ENCODE assay signal across 9 cellular contexts in the genomic region with DNA sequence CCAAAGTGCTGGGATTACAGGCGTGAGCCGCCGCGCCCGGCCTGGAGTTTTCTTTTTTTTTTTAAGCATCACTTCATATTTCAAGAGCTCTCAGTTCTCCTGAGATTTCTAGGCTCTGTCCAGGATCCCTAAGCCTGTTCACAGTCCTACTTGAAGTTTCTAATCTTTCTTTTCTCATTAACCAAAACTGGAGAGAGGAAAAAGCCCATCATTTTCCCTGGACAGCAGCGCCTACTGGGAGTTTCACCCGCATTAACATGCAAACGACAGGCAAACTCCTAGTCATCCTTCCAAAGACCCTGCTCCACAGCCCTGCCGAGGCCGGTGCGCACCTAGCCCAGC. TPM values are rescaled to one million over a fixed set of nuclear protein-coding genes. Genes with fewer than 3 reads are reported as not detected.
DNase-seq lines count a peak whose midpoint lies in the region; ATAC-seq and TF ChIP-seq lines count a peak whose summit lies in the region.
"Not testable (repeated sequence)": the region's sequence is repeated elsewhere in the genome, so short reads cannot be mapped to it uniquely, and the experiment has no call there.
"Had no signal": no experiment of that assay in that cellular context is flagged by ENCODE, and none has a peak within 500 bp of the region (broad histone marks: within the 10 kb centered on the region; RNA-seq: fewer than 3 reads in every experiment).

No MANE protein-coding gene starts in this region.

- CTCF ChIA-PET in T-cell (lab: Charles Lee): interaction anchor here in 1 of 2 donors (0.6 to 1.4 kb wide), 2 partner anchors 10 to 37 kb away, joined by 3 to 5 read pairs; no protein-coding TSS in a partner anchor

- POLR2A ChIA-PET in T-cell (lab: Charles Lee): interaction anchor here in 1 of 2 donors (0.6 to 1.1 kb wide), 2 partner anchors 11 to 29 kb away, joined by 3 to 4 read pairs; no protein-coding TSS in a partner anchor

- H3K4me1 Mint-ChIP-seq in T-cell: peaks cover 18 to 26% (median 24%) of the 10 kb centered on the region in 3 donors

- peaks cover 0 to 17% (median 0%) of the 10 kb centered on the region in 11 experiments; a peak in 7 of 22 replicates for H3K36me3 ChIP-seq in BLaER1 treated with 17β-estradiol and CSF1 and Interleukin-3, amounts not matched to agents 10 nM and 100 nM
- H3K36me3 ChIP-seq in HUES6 (ENCODE audit: control insufficient read depth, insufficient read depth, low read length): peaks cover 15% of the 10 kb centered on the region
- not testable (repeated sequence) for H3K36me3 ChIP-seq in kidney epithelial cell (ENCODE audit: control insufficient read depth, insufficient read depth, low read length); neutrophil

- H3K9me3 ChIP-seq in BLaER1 treated with 17β-estradiol and CSF1 and Interleukin-3, amounts not matched to agents 10 nM and 100 nM (replicated peaks in 1 of 11); HUES6 (ENCODE audit: control insufficient read depth, insufficient read depth, low read depth, low read length); neutrophil: not testable (repeated sequence)

- H3K27ac ChIP-seq in BLaER1 treated with 17β-estradiol and CSF1 and Interleukin-3, amounts not matched to agents 10 nM and 100 nM: peak overlapping the region; percentile 62 to 87 (median 77)
- H3K27ac ChIP-seq in HUES6 (ENCODE audit: low read depth, low read length) (peak overlapping the region; percentile 99), angular gyrus (ENCODE audit: low read depth, low read length) (peak overlapping the region; percentile 86), neutrophil (peak overlapping the region; percentile 76), temporal lobe (ENCODE audit: low read depth, low read length) (peak overlapping the region; percentile 69)

- peak overlapping the region; percentile 75 to 92 (median 85) for H3K9ac ChIP-seq in BLaER1 treated with 17β-estradiol and CSF1 and Interleukin-3, amounts not matched to agents 10 nM and 100 nM
- peak overlapping the region; percentile 96 for H3K9ac ChIP-seq in HUES6 (ENCODE audit: low read length)

- H3K4me3 ChIP-seq in BLaER1 treated with 17β-estradiol and CSF1 and Interleukin-3, amounts not matched to agents 10 nM and 100 nM: peak overlapping the region; percentile 65 to 89 (median 76)
- peak overlapping the region; percentile 89 for H3K4me3 ChIP-seq in HUES6 (ENCODE audit: low read depth, low read length)
- peak overlapping the region; percentile 93 for H3K4me3 ChIP-seq in epithelial cell of proximal tubule (ENCODE audit: low read depth, low read length)
- peak overlapping the region; percentile 63 for H3K4me3 ChIP-seq in kidney epithelial cell (ENCODE audit: low read depth, low read length)
- H3K4me3 ChIP-seq in neutrophil (ENCODE audit: low read depth in 1 of 2, low read length in 1 of 2): peak overlapping the region; percentile 82 to 83

- not testable (repeated sequence) for TF ChIP-seq CTCF in epithelial cell of proximal tubule (conservative IDR thresholded peaks at IDR 0.05; ENCODE audit: low read depth, low read length); kidney epithelial cell (IDR thresholded peaks at IDR 0.05; ENCODE audit: insufficient read depth, low read length, poor library complexity, severe bottlenecking); neutrophil (IDR thresholded peaks at IDR 0.05)

- not testable (repeated sequence) for H4K20me1 ChIP-seq in BLaER1 treated with 17β-estradiol and CSF1 and Interleukin-3, amounts not matched to agents 10 nM and 100 nM

- H3K27me3 ChIP-seq in BLaER1 treated with 17β-estradiol and CSF1 and Interleukin-3, amounts not matched to agents 10 nM and 100 nM; HUES6 (ENCODE audit: control insufficient read depth, insufficient read depth, low read length); kidney epithelial cell (ENCODE audit: control insufficient read depth, insufficient read depth, low read length); neutrophil: not testable (repeated sequence)

- peaks cover 17 to 49% (median 41%) of the 10 kb centered on the region in 10 experiments for H3K4me1 ChIP-seq in BLaER1 treated with 17β-estradiol and CSF1 and Interleukin-3, amounts not matched to agents 10 nM and 100 nM
- H3K4me1 ChIP-seq in HUES6 (ENCODE audit: control insufficient read depth, insufficient read depth, low read length) (peaks cover 29% of the 10 kb centered on the region), neutrophil (ENCODE audit: control insufficient read depth in 1 of 2, insufficient read depth in 1 of 2, low read depth in 1 of 2, low read length in 1 of 2) (peaks cover 12 to 17% of the 10 kb centered on the region in 2 experiments)

- peak overlapping the region; percentile 67 to 74 (median 71) for H3K4me3 Mint-ChIP-seq in T-cell

- H3K4me2 ChIP-seq in BLaER1 treated with 17β-estradiol and CSF1 and Interleukin-3, amounts not matched to agents 10 nM and 100 nM: peak overlapping the region; percentile 87 to 98 (median 94)

- DNase-seq in T-cell; epithelial cell of proximal tubule (ENCODE audit: low read depth); kidney epithelial cell (ENCODE audit: low read depth): not testable (repeated sequence)

- H3K36me3 Mint-ChIP-seq in T-cell: not testable (repeated sequence)

- peak overlapping the region; percentile 49 to 71 for H3K27ac Mint-ChIP-seq in T-cell

- ATAC-seq in T-cell (replicated peaks in 1 of 4): not testable (repeated sequence)

- H3K9me3 Mint-ChIP-seq in T-cell: not testable (repeated sequence)

- not testable (repeated sequence) for H3K27me3 Mint-ChIP-seq in T-cell

RNA-seq across cellular contexts. Expression of a gene that starts 0.6 kb away (rescaled TPM):
- total RNA-seq in T-cell (10 to 100 TPM; 22.4 to 40.9 (median 34.7) TPM), epithelial cell of proximal tubule (23.4 and 31.5 TPM in 2 replicates), kidney epithelial cell (26.3 and 42.7 TPM in 2 replicates), temporal lobe (16.7 TPM)

RNA-seq across cellular contexts. Expression of a gene that starts 16.9 kb away (rescaled TPM):
- total RNA-seq in T-cell (1 to 10 TPM; 4.0 to 8.1 (median 6.9) TPM), epithelial cell of proximal tubule (3.1 and 4.3 TPM in 2 replicates), kidney epithelial cell (6.0 and 6.8 TPM in 2 replicates), temporal lobe (7.4 TPM)

RNA-seq across cellular contexts. Expression of a gene that starts 23.5 kb away (rescaled TPM):
- 10 to 100 TPM; 61.2 to 95.6 (median 91.2) TPM for total RNA-seq in T-cell
- total RNA-seq in epithelial cell of proximal tubule: 392 and 572 TPM in 2 replicates
- total RNA-seq in kidney epithelial cell: 454 and 476 TPM in 2 replicates
- 88.0 TPM for total RNA-seq in temporal lobe

RNA-seq across cellular contexts. Expression of a gene that starts 57.0 kb away (rescaled TPM):
- total RNA-seq in T-cell (not detected), epithelial cell of proximal tubule (not detected in 2 replicates), kidney epithelial cell (not detected in 2 replicates), temporal lobe (not detected)
- total RNA-seq: M059J had no signal
